In the genomic region with DNA sequence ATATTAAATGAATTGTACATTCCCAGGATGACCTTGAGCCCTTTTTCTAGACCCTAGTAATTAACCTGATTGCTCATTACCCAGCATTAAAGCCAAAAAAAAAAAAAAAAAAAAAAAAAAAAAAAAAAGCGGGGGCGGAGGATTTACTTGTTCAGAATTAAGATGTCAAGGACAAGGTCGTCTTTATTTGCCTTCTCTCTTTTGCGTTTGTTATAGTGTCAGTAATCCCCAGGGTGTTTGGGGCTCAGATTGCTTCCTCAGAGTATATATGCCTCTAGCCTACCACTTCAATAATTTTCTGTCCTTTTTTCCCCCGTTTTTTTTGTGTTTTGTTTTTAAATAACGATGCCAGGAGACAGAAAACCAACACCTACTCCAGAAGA, we compare ENCODE assay signal across 8 cellular contexts.
A peak's percentile ranks its signal among the peaks of the same experiment; 100 is the strongest.
DNase-seq lines count a peak whose midpoint lies in the region; ATAC-seq, FAIRE-seq and TF ChIP-seq lines count a peak whose summit lies in the region.

No MANE protein-coding gene starts in this region.

- dilution Hi-C loops in IMR-90 (cut with HindIII; ENCODE audit: low sequenced_read_pairs, unreplicated experiment): no loop called here

- H2AK5ac ChIP-seq in IMR-90 (ENCODE audit: low read depth, low read length): no peak overlapping the region

- no peak for FAIRE-seq in urothelium cell line (lab: Jason Lieb, UNC)

- intact Hi-C loops in IMR-90 (cut with micrococcal nuclease): no loop called here

- H3K4ac ChIP-seq in IMR-90 (ENCODE audit: low read depth, low read length): no peak overlapping the region

- in situ Hi-C loops in IMR-90 (cut with MboI; ENCODE audit: low sequenced_read_pairs): no loop called here

- BruUV-seq in IMR-90 (replicated peaks; lab: Mats Ljungman, UMichigan): no TSS peak

- no peak overlapping the region for H3K18ac ChIP-seq in IMR-90 (ENCODE audit: low read depth, low read length)

- H3K27me3 ChIP-seq in IMR-90 (ENCODE audit: control insufficient read depth, insufficient read depth, low read length): no peaks in the 10 kb centered on the region
- no peaks in the 10 kb centered on the region for H3K27me3 ChIP-seq in effector memory CD4-positive, alpha-beta T cell (replicated peaks; ENCODE audit: control insufficient read depth, insufficient read depth, low read length, poor library complexity, severe bottlenecking)

- CTCF ChIA-PET in IMR-90 (lab: Yijun Ruan, JAX): no interaction called here

- H4K91ac ChIP-seq in IMR-90 (ENCODE audit: insufficient read depth, low read depth, low read length): no peak overlapping the region

- WGBS in IMR-90 (ENCODE audit: extremely low coverage in 2 of 2, insufficient read length in 1 of 2), 2 experiments: no CpG with 5 or more reads among the region's 6 CpGs

- H2AK9ac ChIP-seq in IMR-90 (replicated peaks; ENCODE audit: low read depth, low read length, poor library complexity): no peak overlapping the region

- TF ChIP-seq POLR2A in IMR-90 (IDR thresholded peaks at IDR 0.05; ENCODE audit: low read depth, low read length): no peak

- H4K8ac ChIP-seq in IMR-90 (ENCODE audit: low read depth in 2 of 2, low read length in 2 of 2): no peak overlapping the region

- H3K9me1 ChIP-seq in IMR-90 (ENCODE audit: insufficient read depth, low read length): peaks cover 5% of the 10 kb centered on the region; the same call in 1 of the 2 replicates

- no peaks in the 10 kb centered on the region for H3K9me3 ChIP-seq in IMR-90 (ENCODE audit: control insufficient read depth, insufficient read depth, low read length)
- H3K9me3 ChIP-seq in effector memory CD4-positive, alpha-beta T cell (ENCODE audit: control insufficient read depth, low read length): no peaks in the 10 kb centered on the region

- DNase-seq in IMR-90: no peak
- no peak for DNase-seq in effector memory CD4-positive, alpha-beta T cell
- no peak for DNase-seq in substantia nigra (lab: John Stamatoyannopoulos, UW)
- DNase-seq in urothelium cell line (ENCODE audit: low spot score): no peak
- DNase-seq in glomerular visceral epithelial cell (ENCODE audit: extremely low spot score): no peak
- no peak for DNase-seq in GM03348 (ENCODE audit: low spot score)

- H3K36me3 ChIP-seq in IMR-90 (ENCODE audit: control insufficient read depth, insufficient read depth, low read length): no peaks in the 10 kb centered on the region
- no peaks in the 10 kb centered on the region for H3K36me3 ChIP-seq in effector memory CD4-positive, alpha-beta T cell (ENCODE audit: control insufficient read depth, insufficient read depth, low read length)

- no peak overlapping the region for H3K23ac ChIP-seq in IMR-90 (ENCODE audit: low read depth, low read length)

- POLR2A ChIA-PET in IMR-90 (lab: Charles Lee; ENCODE audit: unreplicated experiment): no interaction called here

- no peak overlapping the region for H2BK20ac ChIP-seq in IMR-90 (ENCODE audit: low read depth, low read length)

- ATAC-seq in GM18502 (IDR thresholded peaks at IDR 0.05; ENCODE audit: poor library complexity, unreplicated experiment): peak; percentile 38
- peak; percentile 31 for ATAC-seq in GM21515 (IDR thresholded peaks at IDR 0.05; ENCODE audit: unreplicated experiment)
- no peak; the same call in 1 of the 2 replicates for ATAC-seq in IMR-90 (ENCODE audit: low read depth)

- peaks cover 13% of the 10 kb centered on the region; the same call in 1 of the 2 replicates for H4K20me1 ChIP-seq in IMR-90 (ENCODE audit: insufficient read depth, low read length)

- H3K9ac ChIP-seq in IMR-90 (ENCODE audit: low read depth, low read length): no peak overlapping the region

- no peak overlapping the region for H2BK5ac ChIP-seq in IMR-90 (ENCODE audit: low read depth, low read length, poor library complexity, severe bottlenecking)

- no peak overlapping the region for H3K56ac ChIP-seq in IMR-90 (ENCODE audit: extremely low read depth, insufficient read depth, low read length)

- no peak overlapping the region for H3K14ac ChIP-seq in IMR-90 (replicated peaks; ENCODE audit: low read depth, low read length)

- TF ChIP-seq CTCF in IMR-90 (conservative IDR thresholded peaks at IDR 0.05; ENCODE audit: low read depth, low read length): no peak

- H4K5ac ChIP-seq in IMR-90 (ENCODE audit: low read depth, low read length): no peak overlapping the region

- no peak overlapping the region for H3K27ac ChIP-seq in IMR-90 (ENCODE audit: insufficient read depth, low read length)
- peak overlapping the region; percentile 37 for H3K27ac ChIP-seq in effector memory CD4-positive, alpha-beta T cell (ENCODE audit: insufficient read depth, low read length, poor library complexity, severe bottlenecking)
- peak overlapping the region; percentile 66 for H3K27ac ChIP-seq in substantia nigra (ENCODE audit: low read depth, low read length, poor library complexity, severe bottlenecking)

- H3K4me1 ChIP-seq in IMR-90 (ENCODE audit: control insufficient read depth, insufficient read depth, low read length): peaks cover 3% of the 10 kb centered on the region
- peaks cover 14% of the 10 kb centered on the region for H3K4me1 ChIP-seq in effector memory CD4-positive, alpha-beta T cell (ENCODE audit: control insufficient read depth, insufficient read depth, low read length, poor library complexity, severe bottlenecking)

- no peak for TF ChIP-seq RAD21 in IMR-90 (IDR thresholded peaks at IDR 0.05; ENCODE audit: low read length)

- H3K79me1 ChIP-seq in IMR-90 (ENCODE audit: low read depth in 1 of 2, low read length in 2 of 2): peaks cover 21 to 47% of the 10 kb centered on the region in 2 experiments

- no peak overlapping the region for H3K4me3 ChIP-seq in IMR-90 (ENCODE audit: insufficient read depth, low read depth, low read length)
- H3K4me3 ChIP-seq in effector memory CD4-positive, alpha-beta T cell (ENCODE audit: insufficient read depth, low read depth, low read length, poor library complexity, severe bottlenecking): no peak overlapping the region

- H2BK120ac ChIP-seq in IMR-90 (ENCODE audit: low read depth, low read length): no peak overlapping the region

- no peak overlapping the region for H2BK15ac ChIP-seq in IMR-90 (ENCODE audit: low read depth, low read length)

- H2AFZ ChIP-seq in IMR-90 (replicated peaks; ENCODE audit: low read length, poor library complexity): no peak overlapping the region

- H3K4me2 ChIP-seq in IMR-90 (ENCODE audit: low read depth, low read length): peak overlapping the region; percentile 63; the same call in 1 of the 2 replicates

TF ChIP-seq in IMR-90, 13 proteins besides CTCF, POLR2A, EP300 and RAD21:
- TF ChIP-seq RFX5 (IDR thresholded peaks at IDR 0.05; ENCODE audit: low read depth, low read length) (no peak), MAZ (IDR thresholded peaks at IDR 0.05; ENCODE audit: borderline replicate concordance, low read depth, low read length) (no peak), CHD1 (IDR thresholded peaks at IDR 0.05; ENCODE audit: low read depth, low read length) (no peak), NFE2L2 (IDR thresholded peaks at IDR 0.05; ENCODE audit: low read depth, low read length) (no peak), SMC3 (IDR thresholded peaks at IDR 0.05; ENCODE audit: low read depth, low read length) (no peak), CEBPB (IDR thresholded peaks at IDR 0.05; ENCODE audit: low read depth, low read length) (no peak), FOS (IDR thresholded peaks at IDR 0.05; ENCODE audit: low read depth, low read length) (no peak)
- TF ChIP-seq, protein P1, sequence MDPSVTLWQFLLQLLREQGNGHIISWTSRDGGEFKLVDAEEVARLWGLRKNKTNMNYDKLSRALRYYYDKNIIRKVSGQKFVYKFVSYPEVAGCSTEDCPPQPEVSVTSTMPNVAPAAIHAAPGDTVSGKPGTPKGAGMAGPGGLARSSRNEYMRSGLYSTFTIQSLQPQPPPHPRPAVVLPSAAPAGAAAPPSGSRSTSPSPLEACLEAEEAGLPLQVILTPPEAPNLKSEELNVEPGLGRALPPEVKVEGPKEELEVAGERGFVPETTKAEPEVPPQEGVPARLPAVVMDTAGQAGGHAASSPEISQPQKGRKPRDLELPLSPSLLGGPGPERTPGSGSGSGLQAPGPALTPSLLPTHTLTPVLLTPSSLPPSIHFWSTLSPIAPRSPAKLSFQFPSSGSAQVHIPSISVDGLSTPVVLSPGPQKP (IDR thresholded peaks at IDR 0.05; ENCODE audit: borderline replicate concordance, low read depth, low read length): no peak
- TF ChIP-seq, protein P2, sequence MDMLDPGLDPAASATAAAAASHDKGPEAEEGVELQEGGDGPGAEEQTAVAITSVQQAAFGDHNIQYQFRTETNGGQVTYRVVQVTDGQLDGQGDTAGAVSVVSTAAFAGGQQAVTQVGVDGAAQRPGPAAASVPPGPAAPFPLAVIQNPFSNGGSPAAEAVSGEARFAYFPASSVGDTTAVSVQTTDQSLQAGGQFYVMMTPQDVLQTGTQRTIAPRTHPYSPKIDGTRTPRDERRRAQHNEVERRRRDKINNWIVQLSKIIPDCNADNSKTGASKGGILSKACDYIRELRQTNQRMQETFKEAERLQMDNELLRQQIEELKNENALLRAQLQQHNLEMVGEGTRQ (IDR thresholded peaks at IDR 0.05; ENCODE audit: low read depth, low read length): no peak
